Comparison of ENCODE assay signal across 11 cellular contexts in the genomic region with DNA sequence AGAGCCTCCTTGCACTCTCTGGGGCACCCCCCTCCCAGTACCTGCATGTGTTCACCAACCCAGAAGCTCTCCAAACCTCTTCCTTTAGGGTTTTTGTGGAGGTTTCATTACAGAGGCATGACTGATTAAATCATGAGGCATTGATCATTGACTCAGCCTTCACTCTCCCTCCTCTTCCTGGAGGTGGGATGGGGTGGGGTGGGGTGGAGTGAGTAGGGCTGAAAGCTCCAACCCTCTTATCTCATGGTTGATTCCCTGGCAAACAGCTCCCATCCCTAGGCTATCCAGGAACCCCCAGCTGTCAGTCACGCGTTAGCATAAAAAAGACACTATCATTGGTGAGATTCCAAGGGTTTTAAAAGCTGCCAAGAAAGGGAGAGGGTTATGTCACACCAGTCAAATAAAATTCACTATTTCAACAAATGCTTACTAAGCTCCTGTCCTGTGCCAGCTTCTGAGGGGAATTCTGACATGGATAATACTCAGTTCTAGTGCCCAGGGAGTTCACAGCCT. TPM values are rescaled to one million over a fixed set of nuclear protein-coding genes. Genes with fewer than 3 reads are reported as not detected.
DNase-seq lines count a peak whose midpoint lies in the region; ATAC-seq and TF ChIP-seq lines count a peak whose summit lies in the region.
"Had no signal": no experiment of that assay in that cellular context is flagged by ENCODE, and none has a peak within 500 bp of the region (broad histone marks: within the 10 kb centered on the region; RNA-seq: fewer than 3 reads in every experiment).

No MANE protein-coding gene starts in this region.

- no peak for TF ChIP-seq POLR2A in lower leg skin (IDR thresholded peaks at IDR 0.05)

- TF ChIP-seq CTCF in fibroblast of pulmonary artery (IDR thresholded peaks at IDR 0.05; ENCODE audit: low read length, missing control alignments) (no peak), lower leg skin (IDR thresholded peaks at IDR 0.05) (no peak)

- ATAC-seq in GM21423 (IDR thresholded peaks at IDR 0.05; ENCODE audit: unreplicated experiment), result no peak

- intact Hi-C loops in lower leg skin (cut with DNase I; ENCODE audit: low total_unique reads), result no loop called here

- peak; percentile 82 for DNase-seq in A172 (ENCODE audit: low spot score)
- DNase-seq in EH (ENCODE audit: low read depth), result peak; percentile 67
- DNase-seq in SK-MEL-5 (ENCODE audit: low read depth, low spot score), result peak; percentile 91
- DNase-seq in fibroblast of pulmonary artery (ENCODE audit: low read depth), result peak; percentile 92
- DNase-seq in lower leg skin (ENCODE audit: low spot score in 2 of 2), result no peak
- no peak for DNase-seq in amniotic stem cell (lab: John Stamatoyannopoulos, UW)
- DNase-seq in mesenteric fat pad (ENCODE audit: low spot score), result no peak
- DNase-seq: colonic mucosa, DMS79, KG1 had no signal

- in situ Hi-C loops in SK-MEL-5 (cut with HindIII; ENCODE audit: low pct_unique_long_range_greater_than_20kb, low sequenced_read_pairs), result no loop called here

- H3K4me3 ChIP-seq in fibroblast of pulmonary artery (replicated peaks; ENCODE audit: low read depth, low read length), result no peak overlapping the region
- no peak overlapping the region for H3K4me3 ChIP-seq in lower leg skin (ENCODE audit: low read depth, poor library complexity, severe bottlenecking)
- H3K4me3 ChIP-seq: colonic mucosa had no signal

- WGBS in lower leg skin, 2 donors, result 16 to 22% methylated on average over 2 of the region's 2 CpGs

RNA-seq across cellular contexts. Expression of gene IL24, which starts 7.1 kb away (rescaled TPM):
- total RNA-seq in A172 (2014; rRNA removed; shearing (Covaris generic)), result not detected in 2 replicates
- total RNA-seq in SK-MEL-5 (2014; rRNA removed; shearing (Covaris generic)), result 0.37 TPM in 1 of 2 replicates, not detected in the other
- 0.95 TPM in 2 replicates for polyA plus RNA-seq in SK-MEL-5 (2015; cell fraction: cytosol; rRNA removed)
- 0.60 and 5.0 TPM in 2 replicates for polyA plus RNA-seq in SK-MEL-5 (2015; cell fraction: nucleus; rRNA removed)
- total RNA-seq in lower leg skin, result not detected
- not detected for total RNA-seq in mesenteric fat pad
- total RNA-seq: colonic mucosa had no signal

RNA-seq across cellular contexts. Expression of gene IL20, which starts 24.8 kb away (rescaled TPM):
- not detected in 2 replicates for total RNA-seq in A172 (2014; rRNA removed; shearing (Covaris generic))
- not detected in 2 replicates for total RNA-seq in SK-MEL-5 (2014; rRNA removed; shearing (Covaris generic))
- polyA plus RNA-seq in SK-MEL-5 (2015; cell fraction: cytosol; rRNA removed), result not detected in 2 replicates
- polyA plus RNA-seq in SK-MEL-5 (2015; cell fraction: nucleus; rRNA removed), result not detected in 2 replicates
- total RNA-seq in lower leg skin, result not detected
- not detected for total RNA-seq in mesenteric fat pad
- total RNA-seq: colonic mucosa had no signal

RNA-seq across cellular contexts. Expression of gene FCMR, which starts 31.6 kb away (rescaled TPM):
- 3.6 and 4.0 TPM in 2 replicates for total RNA-seq in A172 (2014; rRNA removed; shearing (Covaris generic))
- 1.7 and 2.8 TPM in 2 replicates for total RNA-seq in SK-MEL-5 (2014; rRNA removed; shearing (Covaris generic))
- polyA plus RNA-seq in SK-MEL-5 (2015; cell fraction: cytosol; rRNA removed), result 2.2 and 4.8 TPM in 2 replicates
- polyA plus RNA-seq in SK-MEL-5 (2015; cell fraction: nucleus; rRNA removed), result 0.66 and 1.8 TPM in 2 replicates
- 1 to 10 TPM in 2 of 4 donors, under 1 TPM in 1, not detected in 1; 0.34 to 1.4 (median 1.3) TPM for total RNA-seq in lower leg skin
- 5.8 TPM for total RNA-seq in mesenteric fat pad

RNA-seq across cellular contexts. Expression of gene PIGR, which starts 56.1 kb away (rescaled TPM):
- not detected in 2 replicates for total RNA-seq in A172 (2014; rRNA removed; shearing (Covaris generic))
- not detected in 2 replicates for total RNA-seq in SK-MEL-5 (2014; rRNA removed; shearing (Covaris generic))
- 0.01 TPM in 1 of 2 replicates, not detected in the other for polyA plus RNA-seq in SK-MEL-5 (2015; cell fraction: cytosol; rRNA removed)
- not detected in 2 replicates for polyA plus RNA-seq in SK-MEL-5 (2015; cell fraction: nucleus; rRNA removed)
- 1 to 10 TPM in 2 of 4 donors, under 1 TPM in 1, not detected in 1; 0.55 to 4.7 (median 2.0) TPM for total RNA-seq in lower leg skin
- total RNA-seq in mesenteric fat pad, result 6.9 TPM

Comparison
In these comparisons a context has a peak if more than half of its experiments do, and no peak if none do; other contexts are left out.
1. DNase-seq: peak in A172 (single experiment), EH (single experiment), SK-MEL-5 (single experiment) and fibroblast of pulmonary artery (single experiment); none in lower leg skin (0 of 2), amniotic stem cell (single experiment) and mesenteric fat pad (single experiment).